Comparison of ENCODE assay signal across 1 cellular context in the genomic region with DNA sequence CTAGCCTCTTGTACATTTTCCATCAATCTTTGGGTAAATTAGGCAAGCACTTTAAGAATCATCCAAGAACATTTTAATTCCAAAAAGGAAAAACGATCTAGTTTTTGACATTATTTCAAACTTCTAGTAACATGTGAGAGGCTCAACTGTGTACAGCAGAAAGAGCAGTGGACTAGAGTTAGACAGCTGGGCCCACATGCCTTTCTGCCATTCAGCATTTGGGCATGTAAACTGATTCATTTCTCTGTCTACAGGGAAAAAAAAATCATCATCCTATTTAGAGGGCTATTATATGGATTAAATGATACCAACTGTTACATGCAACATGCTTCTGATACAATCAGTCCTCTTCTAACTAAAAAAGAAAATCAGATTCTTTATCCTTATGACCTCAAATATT.
TF ChIP-seq lines count a peak whose summit lies in the region.

No MANE protein-coding gene starts in this region.

TF ChIP-seq in GM23338, 12 proteins besides CTCF, POLR2A, EP300 and RAD21 (continued from another document):
- TF ChIP-seq, protein P1, sequence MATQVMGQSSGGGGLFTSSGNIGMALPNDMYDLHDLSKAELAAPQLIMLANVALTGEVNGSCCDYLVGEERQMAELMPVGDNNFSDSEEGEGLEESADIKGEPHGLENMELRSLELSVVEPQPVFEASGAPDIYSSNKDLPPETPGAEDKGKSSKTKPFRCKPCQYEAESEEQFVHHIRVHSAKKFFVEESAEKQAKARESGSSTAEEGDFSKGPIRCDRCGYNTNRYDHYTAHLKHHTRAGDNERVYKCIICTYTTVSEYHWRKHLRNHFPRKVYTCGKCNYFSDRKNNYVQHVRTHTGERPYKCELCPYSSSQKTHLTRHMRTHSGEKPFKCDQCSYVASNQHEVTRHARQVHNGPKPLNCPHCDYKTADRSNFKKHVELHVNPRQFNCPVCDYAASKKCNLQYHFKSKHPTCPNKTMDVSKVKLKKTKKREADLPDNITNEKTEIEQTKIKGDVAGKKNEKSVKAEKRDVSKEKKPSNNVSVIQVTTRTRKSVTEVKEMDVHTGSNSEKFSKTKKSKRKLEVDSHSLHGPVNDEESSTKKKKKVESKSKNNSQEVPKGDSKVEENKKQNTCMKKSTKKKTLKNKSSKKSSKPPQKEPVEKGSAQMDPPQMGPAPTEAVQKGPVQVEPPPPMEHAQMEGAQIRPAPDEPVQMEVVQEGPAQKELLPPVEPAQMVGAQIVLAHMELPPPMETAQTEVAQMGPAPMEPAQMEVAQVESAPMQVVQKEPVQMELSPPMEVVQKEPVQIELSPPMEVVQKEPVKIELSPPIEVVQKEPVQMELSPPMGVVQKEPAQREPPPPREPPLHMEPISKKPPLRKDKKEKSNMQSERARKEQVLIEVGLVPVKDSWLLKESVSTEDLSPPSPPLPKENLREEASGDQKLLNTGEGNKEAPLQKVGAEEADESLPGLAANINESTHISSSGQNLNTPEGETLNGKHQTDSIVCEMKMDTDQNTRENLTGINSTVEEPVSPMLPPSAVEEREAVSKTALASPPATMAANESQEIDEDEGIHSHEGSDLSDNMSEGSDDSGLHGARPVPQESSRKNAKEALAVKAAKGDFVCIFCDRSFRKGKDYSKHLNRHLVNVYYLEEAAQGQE (IDR thresholded peaks at IDR 0.05; ENCODE audit: unreplicated experiment), result no peak
- TF ChIP-seq EZH2phosphoT487 (IDR thresholded peaks at IDR 0.05; ENCODE audit: unreplicated experiment) (no peak), EZH2 (IDR thresholded peaks at IDR 0.05; ENCODE audit: low read depth, unreplicated experiment) (no peak), STAT1 (IDR thresholded peaks at IDR 0.05; ENCODE audit: unreplicated experiment) (no peak), ZNF331 (CRISPR knock-in tag; IDR thresholded peaks at IDR 0.05; ENCODE audit: low read depth) (no peak)
- TF ChIP-seq, protein P2, sequence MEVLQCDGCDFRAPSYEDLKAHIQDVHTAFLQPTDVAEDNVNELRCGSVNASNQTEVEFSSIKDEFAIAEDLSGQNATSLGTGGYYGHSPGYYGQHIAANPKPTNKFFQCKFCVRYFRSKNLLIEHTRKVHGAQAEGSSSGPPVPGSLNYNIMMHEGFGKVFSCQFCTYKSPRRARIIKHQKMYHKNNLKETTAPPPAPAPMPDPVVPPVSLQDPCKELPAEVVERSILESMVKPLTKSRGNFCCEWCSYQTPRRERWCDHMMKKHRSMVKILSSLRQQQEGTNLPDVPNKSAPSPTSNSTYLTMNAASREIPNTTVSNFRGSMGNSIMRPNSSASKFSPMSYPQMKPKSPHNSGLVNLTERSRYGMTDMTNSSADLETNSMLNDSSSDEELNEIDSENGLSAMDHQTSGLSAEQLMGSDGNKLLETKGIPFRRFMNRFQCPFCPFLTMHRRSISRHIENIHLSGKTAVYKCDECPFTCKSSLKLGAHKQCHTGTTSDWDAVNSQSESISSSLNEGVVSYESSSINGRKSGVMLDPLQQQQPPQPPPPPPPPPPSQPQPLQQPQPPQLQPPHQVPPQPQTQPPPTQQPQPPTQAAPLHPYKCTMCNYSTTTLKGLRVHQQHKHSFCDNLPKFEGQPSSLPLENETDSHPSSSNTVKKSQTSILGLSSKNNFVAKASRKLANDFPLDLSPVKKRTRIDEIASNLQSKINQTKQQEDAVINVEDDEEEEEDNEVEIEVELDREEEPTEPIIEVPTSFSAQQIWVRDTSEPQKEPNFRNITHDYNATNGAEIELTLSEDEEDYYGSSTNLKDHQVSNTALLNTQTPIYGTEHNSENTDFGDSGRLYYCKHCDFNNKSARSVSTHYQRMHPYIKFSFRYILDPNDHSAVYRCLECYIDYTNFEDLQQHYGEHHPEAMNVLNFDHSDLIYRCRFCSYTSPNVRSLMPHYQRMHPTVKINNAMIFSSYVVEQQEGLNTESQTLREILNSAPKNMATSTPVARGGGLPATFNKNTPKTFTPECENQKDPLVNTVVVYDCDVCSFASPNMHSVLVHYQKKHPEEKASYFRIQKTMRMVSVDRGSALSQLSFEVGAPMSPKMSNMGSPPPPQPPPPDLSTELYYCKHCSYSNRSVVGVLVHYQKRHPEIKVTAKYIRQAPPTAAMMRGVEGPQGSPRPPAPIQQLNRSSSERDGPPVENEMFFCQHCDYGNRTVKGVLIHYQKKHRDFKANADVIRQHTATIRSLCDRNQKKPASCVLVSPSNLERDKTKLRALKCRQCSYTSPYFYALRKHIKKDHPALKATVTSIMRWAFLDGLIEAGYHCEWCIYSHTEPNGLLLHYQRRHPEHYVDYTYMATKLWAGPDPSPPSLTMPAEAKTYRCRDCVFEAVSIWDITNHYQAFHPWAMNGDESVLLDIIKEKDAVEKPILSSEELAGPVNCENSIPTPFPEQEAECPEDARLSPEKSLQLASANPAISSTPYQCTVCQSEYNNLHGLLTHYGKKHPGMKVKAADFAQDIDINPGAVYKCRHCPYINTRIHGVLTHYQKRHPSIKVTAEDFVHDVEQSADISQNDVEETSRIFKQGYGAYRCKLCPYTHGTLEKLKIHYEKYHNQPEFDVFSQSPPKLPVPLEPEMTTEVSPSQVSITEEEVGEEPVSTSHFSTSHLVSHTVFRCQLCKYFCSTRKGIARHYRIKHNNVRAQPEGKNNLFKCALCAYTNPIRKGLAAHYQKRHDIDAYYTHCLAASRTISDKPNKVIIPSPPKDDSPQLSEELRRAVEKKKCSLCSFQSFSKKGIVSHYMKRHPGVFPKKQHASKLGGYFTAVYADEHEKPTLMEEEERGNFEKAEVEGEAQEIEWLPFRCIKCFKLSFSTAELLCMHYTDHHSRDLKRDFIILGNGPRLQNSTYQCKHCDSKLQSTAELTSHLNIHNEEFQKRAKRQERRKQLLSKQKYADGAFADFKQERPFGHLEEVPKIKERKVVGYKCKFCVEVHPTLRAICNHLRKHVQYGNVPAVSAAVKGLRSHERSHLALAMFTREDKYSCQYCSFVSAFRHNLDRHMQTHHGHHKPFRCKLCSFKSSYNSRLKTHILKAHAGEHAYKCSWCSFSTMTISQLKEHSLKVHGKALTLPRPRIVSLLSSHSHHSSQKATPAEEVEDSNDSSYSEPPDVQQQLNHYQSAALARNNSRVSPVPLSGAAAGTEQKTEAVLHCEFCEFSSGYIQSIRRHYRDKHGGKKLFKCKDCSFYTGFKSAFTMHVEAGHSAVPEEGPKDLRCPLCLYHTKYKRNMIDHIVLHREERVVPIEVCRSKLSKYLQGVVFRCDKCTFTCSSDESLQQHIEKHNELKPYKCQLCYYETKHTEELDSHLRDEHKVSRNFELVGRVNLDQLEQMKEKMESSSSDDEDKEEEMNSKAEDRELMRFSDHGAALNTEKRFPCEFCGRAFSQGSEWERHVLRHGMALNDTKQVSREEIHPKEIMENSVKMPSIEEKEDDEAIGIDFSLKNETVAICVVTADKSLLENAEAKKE (CRISPR knock-in tag; IDR thresholded peaks at IDR 0.05), result no peak
